In the genomic region with DNA sequence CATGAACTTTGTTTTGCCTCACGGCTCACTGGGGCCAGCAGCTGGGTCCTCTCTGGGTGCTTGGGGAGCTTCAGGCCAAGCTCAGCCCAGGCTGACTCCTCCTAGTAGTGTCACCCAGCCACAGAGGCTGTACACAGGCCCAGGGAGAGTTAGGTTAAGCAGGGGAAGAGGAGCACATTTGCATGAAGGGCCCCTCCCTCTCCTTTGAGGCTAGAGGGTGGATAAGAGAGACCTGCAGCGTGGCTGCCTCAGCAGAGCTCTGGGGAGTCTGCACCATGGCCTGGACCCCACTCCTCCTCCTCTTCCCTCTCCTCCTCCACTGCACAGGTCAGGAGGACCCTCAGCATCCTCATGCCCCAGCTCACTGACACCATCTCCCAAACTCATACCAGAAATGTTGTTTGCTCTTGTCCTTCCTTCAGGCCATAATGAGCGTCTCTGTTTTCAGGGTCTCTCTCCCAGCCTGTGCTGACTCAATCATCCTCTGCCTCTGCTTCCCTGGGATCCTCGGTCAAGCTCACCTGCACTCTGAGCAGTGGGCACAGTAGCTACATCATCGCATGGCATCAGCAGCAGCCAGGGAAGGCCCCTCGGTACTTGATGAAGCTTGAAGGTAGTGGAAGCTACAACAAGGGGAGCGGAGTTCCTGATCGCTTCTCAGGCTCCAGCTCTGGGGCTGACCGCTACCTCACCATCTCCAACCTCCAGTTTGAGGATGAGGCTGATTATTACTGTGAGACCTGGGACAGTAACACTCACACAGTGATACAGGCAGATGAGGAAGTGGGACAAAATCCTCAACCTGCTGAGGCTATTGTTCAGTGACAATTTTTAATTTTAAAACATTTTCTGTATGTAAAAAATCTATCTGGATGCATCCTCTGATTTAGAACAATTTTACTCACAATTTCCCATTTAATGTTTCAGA, we compare ENCODE assay signal across 12 cellular contexts.
A peak's percentile ranks its signal among the peaks of the same experiment; 100 is the strongest.
DNase-seq lines count a peak whose midpoint lies in the region; ATAC-seq and TF ChIP-seq lines count a peak whose summit lies in the region.
"Had no signal": no experiment of that assay in that cellular context is flagged by ENCODE, and none has a peak within 500 bp of the region (broad histone marks: within the 10 kb centered on the region; RNA-seq: fewer than 3 reads in every experiment).

No MANE protein-coding gene starts in this region.

- ATAC-seq in GM18517 (IDR thresholded peaks at IDR 0.05; ENCODE audit: unreplicated experiment) (peak; percentile 85), GM21515 (IDR thresholded peaks at IDR 0.05; ENCODE audit: unreplicated experiment) (peak; percentile 73), HG03135 (IDR thresholded peaks at IDR 0.05; ENCODE audit: unreplicated experiment) (peak; percentile 75), esophagus mucosa (peak; percentile 65)

- H3K27ac Mint-ChIP-seq in HFFc6 (no peak overlapping the region), nephron progenitor cell (no peak overlapping the region)
- H3K27ac Mint-ChIP-seq: nephron had no signal

- no peaks in the 10 kb centered on the region for H3K9me3 Mint-ChIP-seq in HFFc6
- H3K9me3 Mint-ChIP-seq in nephron progenitor cell: peaks cover 5% of the 10 kb centered on the region
- H3K9me3 Mint-ChIP-seq: activated naive CD4-positive, alpha-beta T cell treated with anti-CD3 and anti-CD28 coated beads, Interleukin-2, amount 50 U/mL, for 24 hours had no signal

- no peak for DNase-seq in HFFc6
- DNase-seq in HuH-7 (ENCODE audit: low spot score): no peak
- DNase-seq in NCI-H2196 treated with DMSO at 0.1 percent for 48 hours (lab: John Stamatoyannopoulos, UW; ENCODE audit: unreplicated experiment): no peak
- no peak for DNase-seq in nephron progenitor cell
- DNase-seq: NCI-H1092, OCI-M1 had no signal

- H3K36me3 Mint-ChIP-seq in HFFc6 (ENCODE audit: low read depth) (no peaks in the 10 kb centered on the region), nephron progenitor cell (ENCODE audit: low read depth) (no peaks in the 10 kb centered on the region)
- H3K36me3 Mint-ChIP-seq: activated naive CD4-positive, alpha-beta T cell treated with anti-CD3 and anti-CD28 coated beads, Interleukin-2, amount 50 U/mL, for 24 hours had no signal

- no peak for TF ChIP-seq CTCF in HFFc6 (IDR thresholded peaks at IDR 0.05)
- no peak for TF ChIP-seq CTCF in nephron progenitor cell (IDR thresholded peaks at IDR 0.05)

- H3K27me3 Mint-ChIP-seq in HFFc6 (ENCODE audit: insufficient read depth) (peaks cover 22% of the 10 kb centered on the region), nephron progenitor cell (ENCODE audit: low read depth, poor library complexity) (peaks cover 78% of the 10 kb centered on the region)

- H3K4me3 Mint-ChIP-seq in HFFc6: no peak overlapping the region
- H3K4me3 Mint-ChIP-seq in nephron progenitor cell: no peak overlapping the region
- H3K4me3 Mint-ChIP-seq: activated naive CD4-positive, alpha-beta T cell treated with anti-CD3 and anti-CD28 coated beads, Interleukin-2, amount 50 U/mL, for 24 hours; nephron had no signal

- H3K4me1 Mint-ChIP-seq in HFFc6 (ENCODE audit: low read depth) (no peaks in the 10 kb centered on the region), nephron progenitor cell (no peaks in the 10 kb centered on the region)
- H3K4me1 Mint-ChIP-seq: nephron had no signal
